In genomic region chr5:60312098-60312497, GRCh38 we compare ENCODE assay signal across 28 cellular contexts.
"Had no signal": no experiment of that assay in that cellular context is flagged by ENCODE, and none has a peak within 500 bp of the region (broad histone marks: within the 10 kb centered on the region; RNA-seq: fewer than 3 reads in every experiment).

No MANE protein-coding gene starts in this region.

- H3K9me3 Mint-ChIP-seq: activated CD8-positive, alpha-beta T cell treated with anti-CD3 and anti-CD28 coated beads for 36 hours; T-helper 1 cell treated with Interleukin-12 subunit alpha and Interleukin-12 subunit beta and Interleukin-4 antibody, amounts not matched to agents 30 μg/mL and 1 μg/mL, for 36 hours; T-helper 2 cell treated with Interferon-gamma antibody and Interleukin-4, amounts not matched to agents 5 μg/mL and 100 μg/mL, for 36 hours had no signal

- H3K36me3 Mint-ChIP-seq: activated naive CD4-positive, alpha-beta T cell treated with anti-CD3 and anti-CD28 coated beads, Interleukin-2, amount 50 U/mL, for 24 hours; activated naive CD8-positive, alpha-beta T cell treated with anti-CD3 and anti-CD28 coated beads, Interleukin-2, amount 10 ng/mL, durations not matched to agents 7 days and 5 days had no signal

- H3K4me1 ChIP-seq: SJCRH30 had no signal

- H3K4me1 Mint-ChIP-seq: activated CD4-positive, alpha-beta T cell treated with anti-CD3 and anti-CD28 coated beads, Interleukin-2, amount 10 ng/mL, durations not matched to agents 24 days and 14 days; activated naive CD4-positive, alpha-beta T cell treated with anti-CD3 and anti-CD28 coated beads, Interleukin-2, amount 50 U/mL, for 24 hours; activated naive CD8-positive, alpha-beta T cell treated with anti-CD3 and anti-CD28 coated beads, Interleukin-2, amount 10 ng/mL, durations not matched to agents 7 days and 5 days; activated T-helper 17 cell treated with anti-CD3 and anti-CD28 coated beads, Interleukin-2, amount 50 U/mL, for 72 hours; central memory CD8-positive, alpha-beta T cell had no signal

- H3K4me3 ChIP-seq: ascending aorta, cardiac muscle cell, coronary artery, SJCRH30, SK-N-MC had no signal

- H3K27ac Mint-ChIP-seq: activated CD4-positive, alpha-beta T cell treated with anti-CD3 and anti-CD28 coated beads, Interleukin-2, amount 10 ng/mL, durations not matched to agents 24 days and 14 days; activated CD8-positive, alpha-beta T cell treated with anti-CD3 and anti-CD28 coated beads for 36 hours; activated naive CD4-positive, alpha-beta T cell treated with anti-CD3 and anti-CD28 coated beads, Interleukin-2, amount 50 U/mL, for 24 hours; activated naive CD8-positive, alpha-beta T cell treated with anti-CD3 and anti-CD28 coated beads, Interleukin-2, amount 10 ng/mL, durations not matched to agents 7 days and 5 days; activated T-cell treated with anti-CD3 and anti-CD28 coated beads, Interleukin-2, amount 50 U/mL, for 72 hours; activated T-helper 17 cell treated with anti-CD3 and anti-CD28 coated beads, Interleukin-2, amount 50 U/mL, for 72 hours; T-helper 1 cell treated with Interleukin-12 subunit alpha and Interleukin-12 subunit beta and Interleukin-4 antibody, amounts not matched to agents 30 μg/mL and 1 μg/mL, for 36 hours; T-helper 2 cell treated with Interferon-gamma antibody and Interleukin-4, amounts not matched to agents 5 μg/mL and 100 μg/mL, for 36 hours had no signal

- H3K27me3 Mint-ChIP-seq: activated CD4-positive, alpha-beta T cell treated with anti-CD3 and anti-CD28 coated beads, Interleukin-2, amount 10 ng/mL, durations not matched to agents 24 days and 14 days; activated CD8-positive, alpha-beta T cell treated with anti-CD3 and anti-CD28 coated beads for 36 hours; activated naive CD4-positive, alpha-beta T cell treated with anti-CD3 and anti-CD28 coated beads, Interleukin-2, amount 50 U/mL, for 24 hours; activated naive CD8-positive, alpha-beta T cell treated with anti-CD3 and anti-CD28 coated beads, Interleukin-2, amount 10 ng/mL, durations not matched to agents 7 days and 5 days; activated T-helper 17 cell treated with anti-CD3 and anti-CD28 coated beads, Interleukin-2, amount 50 U/mL, for 72 hours; central memory CD8-positive, alpha-beta T cell had no signal

- ATAC-seq: activated CD8-positive, alpha-beta T cell treated with anti-CD3 and anti-CD28 coated beads for 36 hours; activated T-cell treated with anti-CD3 and anti-CD28 coated beads, Interleukin-2, amount 50 U/mL, for 72 hours; activated T-helper 17 cell treated with anti-CD3 and anti-CD28 coated beads, Interleukin-2, amount 50 U/mL, for 72 hours had no signal

- H3K4me3 Mint-ChIP-seq: activated CD4-positive, alpha-beta T cell treated with anti-CD3 and anti-CD28 coated beads, Interleukin-2, amount 10 ng/mL, durations not matched to agents 24 days and 14 days; activated CD8-positive, alpha-beta T cell treated with anti-CD3 and anti-CD28 coated beads for 36 hours; activated naive CD4-positive, alpha-beta T cell treated with anti-CD3 and anti-CD28 coated beads, Interleukin-2, amount 50 U/mL, for 24 hours; activated naive CD8-positive, alpha-beta T cell treated with anti-CD3 and anti-CD28 coated beads, Interleukin-2, amount 10 ng/mL, durations not matched to agents 7 days and 5 days; activated T-cell treated with anti-CD3 and anti-CD28 coated beads, Interleukin-2, amount 50 U/mL, for 72 hours; activated T-helper 17 cell treated with anti-CD3 and anti-CD28 coated beads, Interleukin-2, amount 50 U/mL, for 72 hours; central memory CD8-positive, alpha-beta T cell; T-helper 1 cell treated with Interleukin-12 subunit alpha and Interleukin-12 subunit beta and Interleukin-4 antibody, amounts not matched to agents 30 μg/mL and 1 μg/mL, for 36 hours; T-helper 2 cell treated with Interferon-gamma antibody and Interleukin-4, amounts not matched to agents 5 μg/mL and 100 μg/mL, for 36 hours had no signal

- H3K36me3 ChIP-seq: ascending aorta, cardiac muscle cell, SJCRH30 had no signal

- DNase-seq: activated CD4-positive, alpha-beta T cell treated with anti-CD3 and anti-CD28 coated beads, Interleukin-2, amount 10 ng/mL, durations not matched to agents 24 days and 14 days; activated CD4-positive, alpha-beta T cell treated with anti-CD3 and anti-CD28 coated beads, Interleukin-2, amount 50 U/mL, for 4 hours; activated CD8-positive, alpha-beta T cell treated with anti-CD3 and anti-CD28 coated beads for 36 hours; activated effector memory CD4-positive, alpha-beta T cell treated with anti-CD3 and anti-CD28 coated beads, Interleukin-2, amount 50 U/mL, for 16 hours; activated naive CD4-positive, alpha-beta T cell; activated naive CD8-positive, alpha-beta T cell treated with anti-CD3 and anti-CD28 coated beads, Interleukin-2, amount 10 ng/mL, durations not matched to agents 7 days and 5 days; activated T-cell treated with anti-CD3 and anti-CD28 coated beads, Interleukin-2, amount 50 U/mL, for 1 hour; activated T-cell treated with anti-CD3 and anti-CD28 coated beads, Interleukin-2, amount 50 U/mL, for 72 hours; amygdala; NCI-H1092; NCI-H1436 treated with DMSO at 0.1 percent for 48 hours; NCI-H1694 treated with DMSO at 0.1 percent for 48 hours; NCI-H2029; NCI-H510A; NCI-H526; NCI-H748 treated with DMSO at 0.1 percent for 48 hours; OCI-M1; Right ventricle myocardium superior; SJCRH30 had no signal

- H3K27ac ChIP-seq: ascending aorta, cardiac muscle cell, coronary artery, SJCRH30, SK-N-MC had no signal

- H3K27me3 ChIP-seq: ascending aorta, cardiac muscle cell, SJCRH30 had no signal
